ENCODE assay signal across 22 cellular contexts in genomic region chr11:77467993-77468392, GRCh38. TPM values are rescaled to one million over a fixed set of nuclear protein-coding genes. Genes with fewer than 3 reads are reported as not detected.
DNase-seq lines count a peak whose midpoint lies in the region; ATAC-seq and TF ChIP-seq lines count a peak whose summit lies in the region.
"Had no signal": no experiment of that assay in that cellular context is flagged by ENCODE, and none has a peak within 500 bp of the region (broad histone marks: within the 10 kb centered on the region; RNA-seq: fewer than 3 reads in every experiment).

No MANE protein-coding gene starts in this region.

- no peak for TF ChIP-seq RAD21 in IMR-90 (IDR thresholded peaks at IDR 0.05; ENCODE audit: low read length)

- H2BK5ac ChIP-seq in IMR-90 (ENCODE audit: low read depth, low read length, poor library complexity, severe bottlenecking), result no peak overlapping the region

- H3K9me3 ChIP-seq in IMR-90 (ENCODE audit: control insufficient read depth, insufficient read depth, low read length) (no peaks in the 10 kb centered on the region), iPS-20b (ENCODE audit: insufficient read depth, low read depth, low read length) (no peaks in the 10 kb centered on the region), esophagus squamous epithelium (no peaks in the 10 kb centered on the region)
- H3K9me3 ChIP-seq: pancreas had no signal

- WGBS in IMR-90 (ENCODE audit: extremely low coverage in 2 of 2, insufficient read length in 1 of 2), 2 experiments, result no CpG with 5 or more reads among the region's 2 CpGs
- WGBS in esophagus squamous epithelium, 2 donors, result 74 to 76% methylated on average over 2 of the region's 2 CpGs

- H3K4me3 ChIP-seq in IMR-90 (ENCODE audit: insufficient read depth, low read depth, low read length) (no peak overlapping the region), cardiac fibroblast (replicated peaks in 1 of 2; ENCODE audit: low read depth in 2 of 2, low read length in 2 of 2) (no peak overlapping the region), iPS-20b (ENCODE audit: low read length) (peak overlapping the region; percentile 1; the same call in 1 of the 2 replicates), esophagus squamous epithelium (no peak overlapping the region)
- H3K4me3 ChIP-seq: pancreas, skin epidermis had no signal

- no peak overlapping the region for H3K4me2 ChIP-seq in IMR-90 (ENCODE audit: low read depth, low read length)

- no TSS peak for BruUV-seq in IMR-90 (replicated peaks; lab: Mats Ljungman, UMichigan)

- no peak overlapping the region for H2BK120ac ChIP-seq in IMR-90 (ENCODE audit: low read depth, low read length)

- H3K14ac ChIP-seq in IMR-90 (replicated peaks; ENCODE audit: low read depth, low read length), result no peak overlapping the region

- H3K23ac ChIP-seq in IMR-90 (ENCODE audit: low read depth, low read length), result no peak overlapping the region

- intact Hi-C loops in IMR-90 (cut with micrococcal nuclease) (no loop called here), esophagus squamous epithelium (cut with DNase I) (no loop called here)

- no peak overlapping the region for H2BK15ac ChIP-seq in IMR-90 (ENCODE audit: low read depth, low read length)

- no peak for TF ChIP-seq CTCF in IMR-90 (conservative IDR thresholded peaks at IDR 0.05; ENCODE audit: low read depth, low read length)
- TF ChIP-seq CTCF in cardiac fibroblast (IDR thresholded peaks at IDR 0.05; ENCODE audit: low read depth, low read length), result no peak
- no peak for TF ChIP-seq CTCF in esophagus squamous epithelium (IDR thresholded peaks at IDR 0.05)

- no peak overlapping the region for H3K18ac ChIP-seq in IMR-90 (ENCODE audit: low read depth, low read length)

- H3K9me1 ChIP-seq in IMR-90 (ENCODE audit: insufficient read depth, low read length), result no peaks in the 10 kb centered on the region

- H4K20me1 ChIP-seq in IMR-90 (ENCODE audit: insufficient read depth, low read length), result no peaks in the 10 kb centered on the region

- DNase-seq in GM04504 (ENCODE audit: low read depth) (peak; percentile 6), IMR-90 (no peak), cardiac fibroblast (ENCODE audit: low read depth in 2 of 2) (peak; percentile 18 to 19), esophagus squamous epithelium (lab: John Stamatoyannopoulos, UW) (no peak), NCI-H748 treated with DMSO at 0.1 percent for 48 hours (lab: John Stamatoyannopoulos, UW) (no peak)
- DNase-seq in activated CD4-positive, CD25-positive, alpha-beta regulatory T cell (lab: John Stamatoyannopoulos, UW), result no peak
- DNase-seq: activated CD4-positive, alpha-beta T cell treated with anti-CD3 and anti-CD28 coated beads, Interleukin-2, amount 10 ng/mL, durations not matched to agents 24 days and 14 days; activated CD8-positive, alpha-beta memory T cell treated with anti-CD3 and anti-CD28 coated beads, Interleukin-2, amount 50 U/mL, for 4 hours; activated effector memory CD4-positive, alpha-beta T cell treated with Interleukin-2 at 50 U/mL for 16 hours; amniotic stem cell; endodermal cell; KBM-7; naive B cell; NCI-H1092 treated with DMSO at 0.1 percent for 48 hours; NCI-H524 treated with DMSO at 0.1 percent for 48 hours; pancreas; stimulated activated CD4-positive, alpha-beta T cell treated with anti-CD3 and anti-CD28 coated beads, Interleukin-4, amount 100 ng/mL, for 1 hour had no signal

- H2AK9ac ChIP-seq in IMR-90 (replicated peaks; ENCODE audit: low read depth, low read length, poor library complexity), result no peak overlapping the region

- H2BK20ac ChIP-seq in IMR-90 (ENCODE audit: low read depth, low read length), result no peak overlapping the region

- no peak overlapping the region for H3K4ac ChIP-seq in IMR-90 (ENCODE audit: low read depth, low read length)

- H2AFZ ChIP-seq in IMR-90 (replicated peaks; ENCODE audit: low read length, poor library complexity), result no peak overlapping the region

- H3K4me1 ChIP-seq in IMR-90 (ENCODE audit: control insufficient read depth, insufficient read depth, low read length) (no peaks in the 10 kb centered on the region), iPS-20b (ENCODE audit: insufficient read depth, low read length) (peaks cover 66% of the 10 kb centered on the region), esophagus squamous epithelium (peaks cover 14 to 44% (median 16%) of the 10 kb centered on the region in 3 donors)

- TF ChIP-seq POLR2A in IMR-90 (IDR thresholded peaks at IDR 0.05; ENCODE audit: low read depth, low read length) (no peak), esophagus squamous epithelium (IDR thresholded peaks at IDR 0.05) (no peak)

- POLR2A ChIA-PET in IMR-90 (lab: Charles Lee; ENCODE audit: unreplicated experiment), result interaction anchor here (0.7 kb wide), 1 partner anchor 9 kb away, joined by 3 read pairs; no protein-coding TSS in a partner anchor

- ATAC-seq in IMR-90 (ENCODE audit: low read depth) (no peak), GM19395 (IDR thresholded peaks at IDR 0.05; ENCODE audit: unreplicated experiment) (no peak)
- ATAC-seq: HCT116, pancreas, SK-N-SH treated with all-trans-retinoic acid at 6 μM for 48 hours had no signal

- H3K27ac ChIP-seq in IMR-90 (ENCODE audit: insufficient read depth, low read length) (no peak overlapping the region), iPS-20b (ENCODE audit: low read length) (no peak overlapping the region), esophagus squamous epithelium (no peak overlapping the region)
- H3K27ac ChIP-seq: pancreas, skin epidermis had no signal

- no peak overlapping the region for H4K8ac ChIP-seq in IMR-90 (ENCODE audit: low read depth in 2 of 2, low read length in 2 of 2)

- in situ Hi-C loops in IMR-90 (cut with MboI; ENCODE audit: low sequenced_read_pairs), result no loop called here

- no peak overlapping the region for H3K56ac ChIP-seq in IMR-90 (ENCODE audit: extremely low read depth, insufficient read depth, low read length)

- no peak overlapping the region for H3K9ac ChIP-seq in IMR-90 (ENCODE audit: low read depth, low read length)
- H3K9ac ChIP-seq in iPS-20b (ENCODE audit: low read depth, low read length), result peak overlapping the region; percentile 27; the same call in 1 of the 2 replicates

- H3K36me3 ChIP-seq in IMR-90 (ENCODE audit: control insufficient read depth, insufficient read depth, low read length), result no peaks in the 10 kb centered on the region
- H3K36me3 ChIP-seq in iPS-20b (ENCODE audit: insufficient read depth, low read depth, low read length), result no peaks in the 10 kb centered on the region
- H3K36me3 ChIP-seq in esophagus squamous epithelium, result no peaks in the 10 kb centered on the region
- H3K36me3 ChIP-seq: pancreas had no signal

- no peaks in the 10 kb centered on the region for H3K79me1 ChIP-seq in IMR-90 (ENCODE audit: low read depth in 1 of 2, low read length in 2 of 2)

- H4K91ac ChIP-seq in IMR-90 (ENCODE audit: insufficient read depth, low read depth, low read length), result no peak overlapping the region

- dilution Hi-C loops in IMR-90 (cut with HindIII; ENCODE audit: low sequenced_read_pairs, unreplicated experiment), result no loop called here

- H2AK5ac ChIP-seq in IMR-90 (ENCODE audit: low read depth, low read length), result no peak overlapping the region

- CTCF ChIA-PET in IMR-90 (lab: Yijun Ruan, JAX), result interaction anchor here (0.6 kb wide), 1 partner anchor 166 kb away, joined by 3 read pairs; no protein-coding TSS in a partner anchor

- H3K27me3 ChIP-seq in IMR-90 (ENCODE audit: control insufficient read depth, insufficient read depth, low read length), result peaks cover 36% of the 10 kb centered on the region
- no peaks in the 10 kb centered on the region for H3K27me3 ChIP-seq in iPS-20b (ENCODE audit: insufficient read depth, low read length)
- H3K27me3 ChIP-seq in esophagus squamous epithelium, result peaks cover 0 to under 1% (median 0%) of the 10 kb centered on the region in 4 donors
- H3K27me3 ChIP-seq: pancreas had no signal

- H4K5ac ChIP-seq in IMR-90 (ENCODE audit: low read depth, low read length), result no peak overlapping the region

TF ChIP-seq in IMR-90, 13 proteins besides CTCF, POLR2A, EP300 and RAD21:
- TF ChIP-seq, protein P1, sequence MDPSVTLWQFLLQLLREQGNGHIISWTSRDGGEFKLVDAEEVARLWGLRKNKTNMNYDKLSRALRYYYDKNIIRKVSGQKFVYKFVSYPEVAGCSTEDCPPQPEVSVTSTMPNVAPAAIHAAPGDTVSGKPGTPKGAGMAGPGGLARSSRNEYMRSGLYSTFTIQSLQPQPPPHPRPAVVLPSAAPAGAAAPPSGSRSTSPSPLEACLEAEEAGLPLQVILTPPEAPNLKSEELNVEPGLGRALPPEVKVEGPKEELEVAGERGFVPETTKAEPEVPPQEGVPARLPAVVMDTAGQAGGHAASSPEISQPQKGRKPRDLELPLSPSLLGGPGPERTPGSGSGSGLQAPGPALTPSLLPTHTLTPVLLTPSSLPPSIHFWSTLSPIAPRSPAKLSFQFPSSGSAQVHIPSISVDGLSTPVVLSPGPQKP (IDR thresholded peaks at IDR 0.05; ENCODE audit: borderline replicate concordance, low read depth, low read length), result no peak
- 0 out of 2 replicates have a peak, but pooled peaks have one; percentile 3 for TF ChIP-seq CEBPB (IDR thresholded peaks at IDR 0.05; ENCODE audit: low read depth, low read length)

RNA-seq across cellular contexts. Expression of gene PAK1, which starts 5.9 kb away (rescaled TPM):
- total RNA-seq in IMR-90 (2012; rRNA removed), result 50.3 and 60.6 TPM in 2 replicates
- polyA plus RNA-seq in IMR-90 (2012; rRNA removed), result 34.3 and 38.9 TPM in 2 replicates
- 11.9 and 33.4 TPM in 2 replicates for polyA plus RNA-seq in IMR-90 (2012; cell fraction: cytosol; rRNA removed)
- polyA plus RNA-seq in IMR-90 (2012; cell fraction: nucleus; rRNA removed; ENCODE audit: low replicate concordance), result 30.7 and 60.3 TPM in 2 replicates
- total RNA-seq in esophagus squamous epithelium, result 10 to 100 TPM; 17.4 to 41.6 (median 24.8) TPM

Comparison
In these comparisons a context has a peak if more than half of its experiments do, and no peak if none do; other contexts are left out.
1. DNase-seq: peak in GM04504 (single experiment) and cardiac fibroblast (2 of 2); none in IMR-90 (single experiment), activated CD4-positive, CD25-positive, alpha-beta regulatory T cell (0 of 4), esophagus squamous epithelium (single experiment) and NCI-H748 treated with DMSO at 0.1 percent for 48 hours (single experiment).